8 cellular contexts compared by ENCODE assay signal in genomic region chr15:98421419-98422085, GRCh38.
DNase-seq lines count a peak whose midpoint lies in the region; ATAC-seq and TF ChIP-seq lines count a peak whose summit lies in the region.

No MANE protein-coding gene starts in this region.

- POLR2A ChIA-PET in CD4-positive, alpha-beta T cell (lab: Charles Lee) = no interaction called here

- WGBS in adrenal gland, 4 donors = 2 to 6% (median 3%) methylated on average over 11 to 60 of the region's 60 CpGs

- H3K27ac ChIP-seq in CD4-positive, alpha-beta T cell (ENCODE audit: low read depth, low read length) = no peak overlapping the region
- no peak overlapping the region for H3K27ac ChIP-seq in HL-60 (replicated peaks)
- no peak overlapping the region for H3K27ac ChIP-seq in adrenal gland

- H3K36me3 Mint-ChIP-seq in CD4-positive, alpha-beta T cell (ENCODE audit: low read depth) = no peaks in the 10 kb centered on the region

- no peaks in the 10 kb centered on the region for H3K36me3 ChIP-seq in adrenal gland (replicated peaks in 1 of 2)

- peaks cover 7 to 9% of the 10 kb centered on the region in 2 donors for H3K4me1 ChIP-seq in adrenal gland (replicated peaks in 1 of 2)

- H3K4me3 ChIP-seq in HL-60 (replicated peaks; ENCODE audit: insufficient read depth, low read length) = no peak overlapping the region
- peak overlapping the region in 1 of 4 donors; percentile 4 for H3K4me3 ChIP-seq in adrenal gland

- no peak overlapping the region for H3K4me3 Mint-ChIP-seq in CD4-positive, alpha-beta T cell

- CTCF ChIA-PET in CD4-positive, alpha-beta T cell (lab: Charles Lee) = no interaction called here

- no peaks in the 10 kb centered on the region for H3K9me3 Mint-ChIP-seq in CD4-positive, alpha-beta T cell

- TF ChIP-seq CTCF in CD4-positive, alpha-beta T cell (IDR thresholded peaks at IDR 0.05) = peak; percentile 98
- TF ChIP-seq CTCF in HL-60 (IDR thresholded peaks at IDR 0.05; ENCODE audit: insufficient read depth, low read length) (peak; percentile 59), adrenal gland (IDR thresholded peaks at IDR 0.05) (peak; percentile 90 to 100 (median 97))

- peaks cover 5% of the 10 kb centered on the region for H3K4me1 Mint-ChIP-seq in CD4-positive, alpha-beta T cell (ENCODE audit: low read depth)

- H3K27me3 ChIP-seq in CD4-positive, alpha-beta T cell (ENCODE audit: control insufficient read depth, insufficient read depth, low read length) = peaks cover 42% of the 10 kb centered on the region
- H3K27me3 ChIP-seq in HL-60 (ENCODE audit: insufficient read depth, poor library complexity, severe bottlenecking) = peaks cover 17% of the 10 kb centered on the region
- peaks cover 22% of the 10 kb centered on the region for H3K27me3 ChIP-seq in adrenal gland

- no peak for ATAC-seq in CD4-positive, alpha-beta T cell (ENCODE audit: poor library complexity)
- peak; percentile 87 for ATAC-seq in GM19397 (IDR thresholded peaks at IDR 0.05; ENCODE audit: unreplicated experiment)
- peak; percentile 86 for ATAC-seq in sciatic nerve

- peak; percentile 29 to 72 (median 46) for DNase-seq in CD4-positive, alpha-beta T cell
- DNase-seq in HL-60 (ENCODE audit: low read depth in 1 of 2, low spot score in 1 of 2) (peak; percentile 28 to 39), SKM-1 treated with dmso at 0.1 percent for 144 hours (lab: John Stamatoyannopoulos, UW; ENCODE audit: unreplicated experiment) (peak; percentile 37), adrenal gland (peak; percentile 22 to 79 (median 62)), hepatic stellate cell (ENCODE audit: low spot score) (peak; percentile 80), sciatic nerve (ENCODE audit: low spot score) (peak; percentile 87), NCI-H226 (no peak)

- intact Hi-C loops in CD4-positive, alpha-beta T cell (cut with DNase I, micrococcal nuclease) = loop anchor here (1.0 to 5.0 kb wide), 4 partner anchors 110 to 513 kb away; no protein-coding TSS in a partner anchor
- intact Hi-C loops in adrenal gland (cut with DNase I) = loop anchor here (2.0 to 5.0 kb wide), 2 partner anchors 109 to 113 kb away; no protein-coding TSS in a partner anchor
- intact Hi-C loops in sciatic nerve (cut with DNase I) = loop anchor here (5.0 kb wide), 1 partner anchor 109 kb away; no protein-coding TSS in a partner anchor

- no peaks in the 10 kb centered on the region for H3K9me3 ChIP-seq in CD4-positive, alpha-beta T cell (ENCODE audit: control insufficient read depth, low read length)
- H3K9me3 ChIP-seq in adrenal gland (replicated peaks in 1 of 3) = no peaks in the 10 kb centered on the region

- H3K27ac Mint-ChIP-seq in CD4-positive, alpha-beta T cell = no peak overlapping the region

- peaks cover 63% of the 10 kb centered on the region for H3K27me3 Mint-ChIP-seq in CD4-positive, alpha-beta T cell

- no peak for TF ChIP-seq POLR2A in adrenal gland (IDR thresholded peaks at IDR 0.05)
